In genomic region chr20:16476032-16476431, GRCh38 we compare ENCODE assay signal across 9 cellular contexts.
DNase-seq lines count a peak whose midpoint lies in the region; ATAC-seq, FAIRE-seq and TF ChIP-seq lines count a peak whose summit lies in the region.
"Had no signal": no experiment of that assay in that cellular context is flagged by ENCODE, and none has a peak within 500 bp of the region (broad histone marks: within the 10 kb centered on the region; RNA-seq: fewer than 3 reads in every experiment).

No MANE protein-coding gene starts in this region.

- peak; percentile 72 for DNase-seq in SIG-M5 treated with dmso at 0.1 percent for 504 hours (lab: John Stamatoyannopoulos, UW; ENCODE audit: unreplicated experiment)
- DNase-seq in SIG-M5 (lab: John Stamatoyannopoulos, UW), result no peak
- peak; percentile 23 for DNase-seq in NCI-H345 treated with DMSO at 0.1 percent for 48 hours (lab: John Stamatoyannopoulos, UW; ENCODE audit: unreplicated experiment)
- no peak for DNase-seq in type B pancreatic cell (ENCODE audit: extremely low spot score, unreplicated experiment)
- no peak for DNase-seq in stimulated activated naive CD8-positive, alpha-beta T cell treated with anti-CD3 and anti-CD28 coated beads, Interleukin-15, Interleukin-2, amounts not matched to agents 100 U/mL and 50 U/mL, for 24 hours

- H3K4me1 Mint-ChIP-seq in brain, result peaks cover 18% of the 10 kb centered on the region
- H3K4me1 Mint-ChIP-seq in type B pancreatic cell (ENCODE audit: unreplicated experiment), result peaks cover 26% of the 10 kb centered on the region

- peaks cover 3% of the 10 kb centered on the region for H3K27me3 Mint-ChIP-seq in brain
- no peaks in the 10 kb centered on the region for H3K27me3 Mint-ChIP-seq in type B pancreatic cell
- H3K27me3 Mint-ChIP-seq: activated naive CD8-positive, alpha-beta T cell had no signal

- H3K36me3 Mint-ChIP-seq in brain, result peaks cover 23% of the 10 kb centered on the region
- H3K36me3 Mint-ChIP-seq in type B pancreatic cell, result peaks cover 12% of the 10 kb centered on the region

- H3K4me3 Mint-ChIP-seq in brain, result no peak overlapping the region
- H3K4me3 Mint-ChIP-seq in type B pancreatic cell, result peak overlapping the region; percentile 10
- H3K4me3 Mint-ChIP-seq: activated naive CD8-positive, alpha-beta T cell had no signal

- peak; percentile 75 for ATAC-seq in HG03066 (IDR thresholded peaks at IDR 0.05; ENCODE audit: low read depth, unreplicated experiment)
- no peak for ATAC-seq in stimulated activated naive CD8-positive, alpha-beta T cell treated with anti-CD3 and anti-CD28 coated beads, Interleukin-15, Interleukin-2, amounts not matched to agents 100 U/mL and 50 U/mL, for 24 hours

- H3K9me3 Mint-ChIP-seq in brain (peaks cover 0 to 2% (median 0%) of the 10 kb centered on the region in 5 experiments), type B pancreatic cell (peaks cover 6% of the 10 kb centered on the region)

- peak overlapping the region; percentile 16 to 71 (median 34) for H3K27ac Mint-ChIP-seq in brain
- H3K27ac Mint-ChIP-seq in type B pancreatic cell, result peak overlapping the region; percentile 83
- H3K27ac Mint-ChIP-seq: activated naive CD8-positive, alpha-beta T cell had no signal

- peak; percentile 73 for FAIRE-seq in islet of Langerhans (lab: Jason Lieb, UNC)

- peak; percentile 66 to 77 for TF ChIP-seq CTCF in brain (conservative IDR thresholded peaks at IDR 0.05)
- peak; percentile 87 for TF ChIP-seq CTCF in type B pancreatic cell (conservative IDR thresholded peaks at IDR 0.05)

Comparison
In these comparisons a context has a peak if more than half of its experiments do, and no peak if none do; other contexts are left out.
1. DNase-seq: peak in SIG-M5 treated with dmso at 0.1 percent for 504 hours (single experiment) and NCI-H345 treated with DMSO at 0.1 percent for 48 hours (single experiment); none in SIG-M5 (single experiment), type B pancreatic cell (single experiment) and stimulated activated naive CD8-positive, alpha-beta T cell treated with anti-CD3 and anti-CD28 coated beads, Interleukin-15, Interleukin-2, amounts not matched to agents 100 U/mL and 50 U/mL, for 24 hours (single experiment).